Comparison of ENCODE assay signal across 8 cellular contexts in the genomic region with DNA sequence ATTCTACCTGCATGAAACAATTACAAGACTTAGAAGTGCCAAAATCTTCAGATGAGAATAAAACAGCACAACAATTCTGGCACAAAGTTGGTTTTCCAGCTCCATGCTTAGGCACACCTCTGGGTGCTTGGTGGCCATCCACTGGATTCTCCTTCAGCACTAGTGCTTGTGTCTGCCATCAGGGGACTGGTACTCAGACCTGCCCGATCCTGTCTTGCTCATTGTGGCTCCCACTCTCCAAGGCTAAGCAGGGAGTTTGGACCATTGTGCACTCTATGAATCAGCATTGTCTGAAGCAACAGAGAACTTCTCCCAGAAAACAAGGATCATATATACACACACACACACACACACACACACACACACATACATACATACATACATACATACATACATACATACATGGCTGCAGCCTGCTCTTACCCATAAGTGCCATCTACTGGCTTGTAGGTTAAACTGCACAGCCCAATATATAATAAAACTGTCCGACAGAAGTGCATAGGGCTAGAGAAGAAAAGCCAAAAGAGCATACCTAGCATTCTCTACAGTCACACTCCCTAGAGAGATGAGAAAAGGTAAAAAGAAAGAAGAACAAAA.
DNase-seq lines count a peak whose midpoint lies in the region; ATAC-seq and TF ChIP-seq lines count a peak whose summit lies in the region.

No MANE protein-coding gene starts in this region.

- no TSS peak for BruUV-seq in Caco-2 (replicated peaks; lab: Mats Ljungman, UMichigan)

- H3K9me3 Mint-ChIP-seq in Caco-2 (ENCODE audit: unreplicated experiment): peaks cover 6% of the 10 kb centered on the region
- H3K9me3 Mint-ChIP-seq in activated T-helper 2 cell treated with anti-CD3 and anti-CD28 coated beads, Interferon-gamma antibody, Interleukin-2, Interleukin-4, amounts not matched to agents 10 μg/mL and 5 μg/mL and 100 μg/mL, durations not matched to agents 14 hours and 24 hours and 36 hours: no peaks in the 10 kb centered on the region

- no peaks in the 10 kb centered on the region for H3K36me3 Mint-ChIP-seq in Caco-2 (ENCODE audit: insufficient read depth, unreplicated experiment)
- H3K36me3 Mint-ChIP-seq in activated T-helper 2 cell treated with anti-CD3 and anti-CD28 coated beads, Interferon-gamma antibody, Interleukin-2, Interleukin-4, amounts not matched to agents 10 μg/mL and 5 μg/mL and 100 μg/mL, durations not matched to agents 14 hours and 24 hours and 36 hours (ENCODE audit: low read depth): no peaks in the 10 kb centered on the region

- peak; percentile 51 to 60 for TF ChIP-seq CTCF in Caco-2 (IDR thresholded peaks at IDR 0.05; ENCODE audit: insufficient read depth in 1 of 2, low read depth in 1 of 2, low read length in 1 of 2, severe bottlenecking in 1 of 2, unreplicated experiment in 1 of 2)
- peak; percentile 55 for TF ChIP-seq CTCF in choroid plexus epithelial cell (conservative IDR thresholded peaks at IDR 0.05; ENCODE audit: low read depth, low read length)

- H3K4me3 ChIP-seq in Caco-2 (ENCODE audit: low read depth, low read length) (no peak overlapping the region), choroid plexus epithelial cell (ENCODE audit: low read depth, low read length) (no peak overlapping the region)

- DNase-seq in Caco-2 (peak in 1 of 2 experiments; percentile 19), NCI-H526 treated with DMSO at 0.1 percent for 48 hours (lab: John Stamatoyannopoulos, UW) (peak; percentile 24), choroid plexus epithelial cell (ENCODE audit: low read depth) (peak; percentile 61), pons (ENCODE audit: low spot score) (peak; percentile 23), globus pallidus (ENCODE audit: low spot score) (no peak)
- no peak for DNase-seq in activated T-helper 2 cell treated with anti-CD3 and anti-CD28 coated beads, Interferon-gamma antibody, Interleukin-2, Interleukin-4, amounts not matched to agents 10 μg/mL and 5 μg/mL and 100 μg/mL, durations not matched to agents 14 hours and 24 hours and 36 hours (ENCODE audit: low spot score)

- H3K4me1 ChIP-seq in Caco-2: peaks cover 5% of the 10 kb centered on the region; the same call in 1 of the 2 replicates

- H3K27me3 ChIP-seq in Caco-2 (replicated peaks; ENCODE audit: control insufficient read depth, insufficient read depth, low read length): no peaks in the 10 kb centered on the region

- intact Hi-C loops in Caco-2 (cut with micrococcal nuclease; ENCODE audit: unreplicated experiment): loop anchor here (1.0 to 10.0 kb wide), 3 partner anchors 172 to 550 kb away; no protein-coding TSS in a partner anchor
- intact Hi-C loops in activated T-helper 2 cell treated with anti-CD3 and anti-CD28 coated beads, Interferon-gamma antibody, Interleukin-2, Interleukin-4, amounts not matched to agents 10 μg/mL and 5 μg/mL and 100 μg/mL, durations not matched to agents 14 hours and 24 hours and 36 hours (cut with micrococcal nuclease): loop anchor here (5.0 kb wide), 1 partner anchor 435 kb away; no protein-coding TSS in a partner anchor

- CTCF ChIA-PET in Caco-2 (lab: Charles Lee): no interaction called here

- no peaks in the 10 kb centered on the region for H3K4me1 Mint-ChIP-seq in Caco-2 (ENCODE audit: low read depth, unreplicated experiment)
- H3K4me1 Mint-ChIP-seq in activated T-helper 2 cell treated with anti-CD3 and anti-CD28 coated beads, Interferon-gamma antibody, Interleukin-2, Interleukin-4, amounts not matched to agents 10 μg/mL and 5 μg/mL and 100 μg/mL, durations not matched to agents 14 hours and 24 hours and 36 hours (ENCODE audit: low read depth): peaks cover 1% of the 10 kb centered on the region

- H3K27me3 Mint-ChIP-seq in Caco-2 (ENCODE audit: insufficient read depth, unreplicated experiment): no peaks in the 10 kb centered on the region
- H3K27me3 Mint-ChIP-seq in activated T-helper 2 cell treated with anti-CD3 and anti-CD28 coated beads, Interferon-gamma antibody, Interleukin-2, Interleukin-4, amounts not matched to agents 10 μg/mL and 5 μg/mL and 100 μg/mL, durations not matched to agents 14 hours and 24 hours and 36 hours (ENCODE audit: low read depth): no peaks in the 10 kb centered on the region

- ATAC-seq in GM19023 (IDR thresholded peaks at IDR 0.05; ENCODE audit: unreplicated experiment) (peak; percentile 97), HG03103 (IDR thresholded peaks at IDR 0.05; ENCODE audit: low read depth, unreplicated experiment) (peak; percentile 88)

- no peak overlapping the region for H3K27ac Mint-ChIP-seq in Caco-2 (ENCODE audit: unreplicated experiment)
- H3K27ac Mint-ChIP-seq in activated T-helper 2 cell treated with anti-CD3 and anti-CD28 coated beads, Interferon-gamma antibody, Interleukin-2, Interleukin-4, amounts not matched to agents 10 μg/mL and 5 μg/mL and 100 μg/mL, durations not matched to agents 14 hours and 24 hours and 36 hours: no peak overlapping the region

- no peak overlapping the region for H3K4me3 Mint-ChIP-seq in Caco-2 (ENCODE audit: unreplicated experiment)
- H3K4me3 Mint-ChIP-seq in activated T-helper 2 cell treated with anti-CD3 and anti-CD28 coated beads, Interferon-gamma antibody, Interleukin-2, Interleukin-4, amounts not matched to agents 10 μg/mL and 5 μg/mL and 100 μg/mL, durations not matched to agents 14 hours and 24 hours and 36 hours (ENCODE audit: low read depth): no peak overlapping the region

- POLR2A ChIA-PET in Caco-2 (lab: Charles Lee): no interaction called here

- H3K9me3 ChIP-seq in Caco-2: no peaks in the 10 kb centered on the region

- H3K36me3 ChIP-seq in Caco-2 (ENCODE audit: control insufficient read depth, insufficient read depth, low read length): no peaks in the 10 kb centered on the region

Comparison
In these comparisons a context has a peak if more than half of its experiments do, and no peak if none do; other contexts are left out.
1. DNase-seq: peak in NCI-H526 treated with DMSO at 0.1 percent for 48 hours (single experiment), choroid plexus epithelial cell (single experiment) and pons (single experiment); none in globus pallidus (single experiment) and activated T-helper 2 cell treated with anti-CD3 and anti-CD28 coated beads, Interferon-gamma antibody, Interleukin-2, Interleukin-4, amounts not matched to agents 10 μg/mL and 5 μg/mL and 100 μg/mL, durations not matched to agents 14 hours and 24 hours and 36 hours (single experiment).